ENCODE assay signal across 8 cellular contexts in genomic region chr1:243713470-243714186, GRCh38.
DNase-seq lines count a peak whose midpoint lies in the region; ATAC-seq and TF ChIP-seq lines count a peak whose summit lies in the region.

No MANE protein-coding gene starts in this region.

- no peaks in the 10 kb centered on the region for H3K9me3 Mint-ChIP-seq in endothelial cell (ENCODE audit: unreplicated experiment)

- no peak overlapping the region for H2AFZ ChIP-seq in neuron (ENCODE audit: low read depth, low read length)

- peaks cover 48% of the 10 kb centered on the region for H3K4me1 ChIP-seq in neuron (ENCODE audit: insufficient read depth, low read length)

- peak; percentile 79 for DNase-seq in DMS53 (lab: John Stamatoyannopoulos, UW)
- peak; percentile 96 for DNase-seq in NCI-H345 (lab: John Stamatoyannopoulos, UW)
- DNase-seq in endothelial cell (ENCODE audit: low spot score) = no peak
- DNase-seq in cerebellum (ENCODE audit: low spot score) = no peak
- DNase-seq in posterior vena cava (ENCODE audit: low spot score) = no peak

- intact Hi-C loops in posterior vena cava (cut with DNase I) = no loop called here

- no peak overlapping the region for H3K27ac Mint-ChIP-seq in endothelial cell (ENCODE audit: unreplicated experiment)

- no peaks in the 10 kb centered on the region for H3K36me3 Mint-ChIP-seq in endothelial cell (ENCODE audit: low read depth, unreplicated experiment)

- H3K4me3 Mint-ChIP-seq in endothelial cell (ENCODE audit: unreplicated experiment) = no peak overlapping the region

- H3K36me3 ChIP-seq in neuron (ENCODE audit: insufficient read depth, low read length) = no peaks in the 10 kb centered on the region

- TF ChIP-seq CTCF in endothelial cell (IDR thresholded peaks at IDR 0.05; ENCODE audit: unreplicated experiment) = no peak

- peaks cover 3% of the 10 kb centered on the region for H3K9me3 ChIP-seq in neuron (ENCODE audit: low read length)

- peaks cover 5% of the 10 kb centered on the region for H3K4me1 Mint-ChIP-seq in endothelial cell (ENCODE audit: unreplicated experiment)

- ATAC-seq in GM19452 (IDR thresholded peaks at IDR 0.05; ENCODE audit: unreplicated experiment) = no peak

- no peaks in the 10 kb centered on the region for H3K27me3 ChIP-seq in neuron (ENCODE audit: insufficient read depth, low read length)

- H3K27ac ChIP-seq in cingulate gyrus (ENCODE audit: low read depth, low read length) = peak overlapping the region; percentile 90

- no peaks in the 10 kb centered on the region for H3K27me3 Mint-ChIP-seq in endothelial cell (ENCODE audit: unreplicated experiment)

- H3K4me3 ChIP-seq in neuron (ENCODE audit: low read length) = peak overlapping the region; percentile 46

Comparison
In these comparisons a context has a peak if more than half of its experiments do, and no peak if none do; other contexts are left out.
1. DNase-seq: peak in DMS53 (single experiment) and NCI-H345 (single experiment); none in endothelial cell (single experiment), cerebellum (single experiment) and posterior vena cava (single experiment).